In genomic region chr15:30407636-30408035, GRCh38 we compare ENCODE assay signal across 10 cellular contexts. TPM values are rescaled to one million over a fixed set of nuclear protein-coding genes. Genes with fewer than 3 reads are reported as not detected.
DNase-seq lines count a peak whose midpoint lies in the region; ATAC-seq, FAIRE-seq and TF ChIP-seq lines count a peak whose summit lies in the region.
"Not testable (repeated sequence)": the region's sequence is repeated elsewhere in the genome, so short reads cannot be mapped to it uniquely, and the experiment has no call there.
"Had no signal": no experiment of that assay in that cellular context is flagged by ENCODE, and none has a peak within 500 bp of the region (broad histone marks: within the 10 kb centered on the region; RNA-seq: fewer than 3 reads in every experiment).

No MANE protein-coding gene starts in this region.

- POLR2A ChIA-PET in endothelial cell of umbilical vein (lab: Charles Lee): not testable (repeated sequence)

- H3K9me1 ChIP-seq in endothelial cell of umbilical vein (replicated peaks; ENCODE audit: control insufficient read depth, extremely low read depth, insufficient read depth, low read length): not testable (repeated sequence)

- H3K27me3 ChIP-seq in endothelial cell of umbilical vein (ENCODE audit: control insufficient read depth in 2 of 2, insufficient read depth in 2 of 2, low read length in 2 of 2); psoas muscle (ENCODE audit: insufficient read depth in 3 of 3, low read length in 2 of 3); vagina: not testable (repeated sequence)

- H2AFZ ChIP-seq in endothelial cell of umbilical vein (ENCODE audit: low read depth, low read length): not testable (repeated sequence)

- dilution Hi-C loops in endothelial cell of umbilical vein (cut with MboI; ENCODE audit: extremely low pct_ligation_motif_present, low sequenced_read_pairs): not testable (repeated sequence)

- not testable (repeated sequence) for H3K27me3 Mint-ChIP-seq in activated CD8-positive, alpha-beta memory T cell treated with anti-CD3 and anti-CD28 coated beads, Interleukin-2, amount 10 ng/mL, durations not matched to agents 7 days and 5 days; chondrocyte (ENCODE audit: low read depth)

- BruUV-seq in endothelial cell of umbilical vein (replicated peaks; lab: Mats Ljungman, UMichigan): not testable (repeated sequence)

- not testable (repeated sequence) for H3K9ac ChIP-seq in endothelial cell of umbilical vein (replicated peaks; ENCODE audit: extremely low read depth, insufficient read depth, low read length)

- DNase-seq in NB4 (ENCODE audit: low read depth) (peak; percentile 0), chondrocyte (ENCODE audit: low spot score) (peak; percentile 17), endothelial cell of umbilical vein (ENCODE audit: low read depth, low spot score) (peak; percentile 0), kidney tubule cell (ENCODE audit: low spot score) (peak; percentile 0), mucosa of gallbladder (ENCODE audit: low spot score) (peak; percentile 9), psoas muscle (peak; percentile 2 to 6), vagina (ENCODE audit: extremely low spot score in 2 of 2) (peak; percentile 25 to 62)
- peak; percentile 35 for DNase-seq in activated CD8-positive, alpha-beta memory T cell treated with anti-CD3 and anti-CD28 coated beads, Interleukin-2, amount 10 ng/mL, durations not matched to agents 7 days and 5 days

- not testable (repeated sequence) for TF ChIP-seq POLR2A in NB4 (IDR thresholded peaks at IDR 0.05; ENCODE audit: extremely low read depth, insufficient read length); endothelial cell of umbilical vein (IDR thresholded peaks at IDR 0.05; ENCODE audit: low read depth, low read length); vagina (IDR thresholded peaks at IDR 0.05)

- CTCF ChIA-PET in activated CD8-positive, alpha-beta memory T cell treated with anti-CD3 and anti-CD28 coated beads, Interleukin-2, amount 10 ng/mL, durations not matched to agents 7 days and 5 days (lab: Charles Lee); endothelial cell of umbilical vein (lab: Charles Lee): not testable (repeated sequence)

- not testable (repeated sequence) for H3K4me1 Mint-ChIP-seq in activated CD8-positive, alpha-beta memory T cell treated with anti-CD3 and anti-CD28 coated beads, Interleukin-2, amount 10 ng/mL, durations not matched to agents 7 days and 5 days; chondrocyte (ENCODE audit: low read depth)

- H3K4me2 ChIP-seq in endothelial cell of umbilical vein (ENCODE audit: insufficient read depth, low read length): not testable (repeated sequence)

- not testable (repeated sequence) for H3K27ac ChIP-seq in endothelial cell of umbilical vein (ENCODE audit: insufficient read depth, low read depth, low read length); psoas muscle; vagina

- ATAC-seq in activated CD8-positive, alpha-beta memory T cell treated with anti-CD3 and anti-CD28 coated beads, Interleukin-2, amount 10 ng/mL, durations not matched to agents 7 days and 5 days; psoas muscle: not testable (repeated sequence)

- WGBS in psoas muscle, 3 donors: 76 to 82% (median 79%) methylated on average over 5 of the region's 6 CpGs

- not testable (repeated sequence) for H3K4me1 ChIP-seq in endothelial cell of umbilical vein (ENCODE audit: control insufficient read depth, extremely low read depth, insufficient read depth, low read length); psoas muscle; vagina

- H3K27ac Mint-ChIP-seq in activated CD8-positive, alpha-beta memory T cell treated with anti-CD3 and anti-CD28 coated beads, Interleukin-2, amount 10 ng/mL, durations not matched to agents 7 days and 5 days; chondrocyte (ENCODE audit: unreplicated experiment): not testable (repeated sequence)

- not testable (repeated sequence) for H3K36me3 Mint-ChIP-seq in activated CD8-positive, alpha-beta memory T cell treated with anti-CD3 and anti-CD28 coated beads, Interleukin-2, amount 10 ng/mL, durations not matched to agents 7 days and 5 days; chondrocyte (ENCODE audit: low read depth)

- not testable (repeated sequence) for H4K20me1 ChIP-seq in endothelial cell of umbilical vein (replicated peaks; ENCODE audit: control insufficient read depth, extremely low read depth, insufficient read depth, low read length)

- not testable (repeated sequence) for H3K4me3 Mint-ChIP-seq in activated CD8-positive, alpha-beta memory T cell treated with anti-CD3 and anti-CD28 coated beads, Interleukin-2, amount 10 ng/mL, durations not matched to agents 7 days and 5 days; chondrocyte (ENCODE audit: unreplicated experiment)

- intact Hi-C loops in endothelial cell of umbilical vein (cut with micrococcal nuclease); psoas muscle (cut with DNase I); vagina (cut with DNase I): not testable (repeated sequence)

- not testable (repeated sequence) for H3K9me3 Mint-ChIP-seq in activated CD8-positive, alpha-beta memory T cell treated with anti-CD3 and anti-CD28 coated beads, Interleukin-2, amount 10 ng/mL, durations not matched to agents 7 days and 5 days (ENCODE audit: low read depth); chondrocyte (ENCODE audit: low read depth)

- not testable (repeated sequence) for H3K36me3 ChIP-seq in endothelial cell of umbilical vein (ENCODE audit: control insufficient read depth in 2 of 2, extremely low read depth in 1 of 2, insufficient read depth in 2 of 2, low read length in 2 of 2); psoas muscle (ENCODE audit: insufficient read depth in 1 of 2, low read depth in 1 of 2); vagina

- not testable (repeated sequence) for H3K79me2 ChIP-seq in endothelial cell of umbilical vein (ENCODE audit: control insufficient read depth, insufficient read depth, low read length)

- not testable (repeated sequence) for H3K4me3 ChIP-seq in NB4 (ENCODE audit: low read depth, low read length); endothelial cell of umbilical vein (replicated peaks in 1 of 3; ENCODE audit: insufficient read depth in 1 of 3, low read depth in 1 of 3, low read length in 3 of 3); psoas muscle; vagina

- not testable (repeated sequence) for H3K9me3 ChIP-seq in endothelial cell of umbilical vein (replicated peaks; ENCODE audit: control insufficient read depth, insufficient read depth, low read length); psoas muscle; vagina

- not testable (repeated sequence) for FAIRE-seq in endothelial cell of umbilical vein (lab: Jason Lieb, UNC)

- TF ChIP-seq CTCF in NB4 (IDR thresholded peaks at IDR 0.05; ENCODE audit: low read depth, low read length); chondrocyte (IDR thresholded peaks at IDR 0.05); endothelial cell of umbilical vein (IDR thresholded peaks at IDR 0.05; ENCODE audit: extremely low read depth in 1 of 2, insufficient read depth in 1 of 2, low read depth in 1 of 2, low read length in 2 of 2); psoas muscle (IDR thresholded peaks at IDR 0.05); vagina (IDR thresholded peaks at IDR 0.05): not testable (repeated sequence)

RNA-seq across cellular contexts. Expression of gene GOLGA8R, which starts 6.4 kb away (rescaled TPM):
- total RNA-seq in activated CD8-positive, alpha-beta memory T cell treated with anti-CD3 and anti-CD28 coated beads, Interleukin-2, amount 10 ng/mL, durations not matched to agents 7 days and 5 days: 10 to 100 TPM; 13.0 to 15.9 TPM
- total RNA-seq in chondrocyte: 3.4 to 8.5 TPM (median 4.4 TPM) in 3 replicates
- 2.0 and 2.2 TPM in 2 replicates for total RNA-seq in endothelial cell of umbilical vein
- 0.14 and 0.35 TPM in 2 replicates for polyA plus RNA-seq in endothelial cell of umbilical vein
- 0.14 and 0.30 TPM in 2 replicates for polyA plus RNA-seq in endothelial cell of umbilical vein (2011; cell fraction: cytosol; rRNA removed)
- polyA plus RNA-seq in endothelial cell of umbilical vein (2011; cell fraction: nucleus; rRNA removed): 6.0 and 6.3 TPM in 2 replicates
- 0.94 and 1.4 TPM in 2 replicates for polyA plus RNA-seq in endothelial cell of umbilical vein (2012)
- polyA minus RNA-seq in endothelial cell of umbilical vein: 0.85 and 2.8 TPM in 2 replicates
- polyA minus RNA-seq in endothelial cell of umbilical vein (2011; cell fraction: cytosol; rRNA and poly(A)+ RNA removed): 0.51 TPM
- polyA minus RNA-seq in endothelial cell of umbilical vein (2011; cell fraction: nucleus; rRNA and poly(A)+ RNA removed): 1.1 and 1.9 TPM in 2 replicates
- total RNA-seq in mucosa of gallbladder: 5.8 TPM
- 1 to 10 TPM in 3 of 4 donors, under 1 TPM in 1; 0.88 to 1.8 (median 1.3) TPM for total RNA-seq in psoas muscle
- under 1 TPM; 0.30 to 0.62 (median 0.51) TPM for polyA plus RNA-seq in psoas muscle
- 3.2 TPM for total RNA-seq in vagina
- total RNA-seq: HT-29 had no signal

RNA-seq across cellular contexts. Expression of gene CHRFAM7A, which starts 14.3 kb away (rescaled TPM):
- 1 to 10 TPM in 1 of 2 experiments, under 1 TPM in 1; 0.73 to 2.1 TPM for total RNA-seq in activated CD8-positive, alpha-beta memory T cell treated with anti-CD3 and anti-CD28 coated beads, Interleukin-2, amount 10 ng/mL, durations not matched to agents 7 days and 5 days
- total RNA-seq in chondrocyte (1.2 to 5.3 TPM (median 4.4 TPM) in 3 replicates), endothelial cell of umbilical vein (7.1 and 9.1 TPM in 2 replicates), mucosa of gallbladder (1.4 TPM), psoas muscle (under 1 TPM in 2 of 4 donors, not detected in 2; 0.13 to 0.43 TPM), vagina (not detected)
- polyA plus RNA-seq in endothelial cell of umbilical vein (1.2 and 1.5 TPM in 2 replicates), psoas muscle (under 1 TPM; 0.22 to 0.32 (median 0.31) TPM)
- polyA plus RNA-seq in endothelial cell of umbilical vein (2011; cell fraction: cytosol; rRNA removed): 0.44 and 0.95 TPM in 2 replicates
- 3.1 and 5.2 TPM in 2 replicates for polyA plus RNA-seq in endothelial cell of umbilical vein (2011; cell fraction: nucleus; rRNA removed)
- 1.8 and 3.9 TPM in 2 replicates for polyA plus RNA-seq in endothelial cell of umbilical vein (2012)
- 1.8 and 5.4 TPM in 2 replicates for polyA minus RNA-seq in endothelial cell of umbilical vein
- 2.6 TPM for polyA minus RNA-seq in endothelial cell of umbilical vein (2011; cell fraction: cytosol; rRNA and poly(A)+ RNA removed)
- polyA minus RNA-seq in endothelial cell of umbilical vein (2011; cell fraction: nucleus; rRNA and poly(A)+ RNA removed): 4.1 and 6.4 TPM in 2 replicates
- total RNA-seq: HT-29, K562 had no signal
